Comparison of ENCODE assay signal across 8 cellular contexts in genomic region chr15:88624156-88624970, GRCh38.
DNase-seq lines count a peak whose midpoint lies in the region; ATAC-seq and TF ChIP-seq lines count a peak whose summit lies in the region.

No MANE protein-coding gene starts in this region.

- no peaks in the 10 kb centered on the region for H3K27me3 ChIP-seq in iPS-15b (ENCODE audit: control insufficient read depth, insufficient read depth, low read length)

- H3K4me3 Mint-ChIP-seq in activated naive CD8-positive, alpha-beta T cell treated with anti-CD3 and anti-CD28 coated beads, Interleukin-2, amount 50 U/mL, for 24 hours, result peak overlapping the region; percentile 98
- peak overlapping the region; percentile 91 to 96 for H3K4me3 Mint-ChIP-seq in stimulated activated naive B cell treated with anti-CD40 and anti-IgM and Interleukin-4, amounts not matched to agents 10 μg/mL and 1 μg/mL and 100 μg/mL, for 72 hours

- peaks cover 78% of the 10 kb centered on the region for H3K4me1 Mint-ChIP-seq in activated naive CD8-positive, alpha-beta T cell treated with anti-CD3 and anti-CD28 coated beads, Interleukin-2, amount 50 U/mL, for 24 hours
- H3K4me1 Mint-ChIP-seq in stimulated activated naive B cell treated with anti-CD40 and anti-IgM and Interleukin-4, amounts not matched to agents 10 μg/mL and 1 μg/mL and 100 μg/mL, for 72 hours, result peaks cover 38 to 63% of the 10 kb centered on the region in 2 donors

- peak overlapping the region; percentile 98 for H3K27ac Mint-ChIP-seq in activated naive CD8-positive, alpha-beta T cell treated with anti-CD3 and anti-CD28 coated beads, Interleukin-2, amount 50 U/mL, for 24 hours
- H3K27ac Mint-ChIP-seq in stimulated activated naive B cell treated with anti-CD40 and anti-IgM and Interleukin-4, amounts not matched to agents 10 μg/mL and 1 μg/mL and 100 μg/mL, for 72 hours, result peak overlapping the region; percentile 99

- ATAC-seq in GM19455 (IDR thresholded peaks at IDR 0.05; ENCODE audit: unreplicated experiment), result peak; percentile 39
- peak; percentile 16 for ATAC-seq in activated naive CD8-positive, alpha-beta T cell treated with anti-CD3 and anti-CD28 coated beads, Interleukin-2, amount 50 U/mL, for 24 hours
- peak; percentile 7 to 17 for ATAC-seq in stimulated activated naive B cell treated with anti-CD40 and anti-IgM and Interleukin-4, amounts not matched to agents 10 μg/mL and 1 μg/mL and 100 μg/mL, for 72 hours (replicated peaks)

- peak overlapping the region; percentile 98 for H3K9ac ChIP-seq in iPS-15b (ENCODE audit: low read depth, low read length)

- H3K36me3 ChIP-seq in KOPT-K1 (ENCODE audit: insufficient read depth, low read length), result peaks cover 34% of the 10 kb centered on the region
- peaks cover 55% of the 10 kb centered on the region for H3K36me3 ChIP-seq in iPS-15b (ENCODE audit: control insufficient read depth, insufficient read depth, low read length)

- TF ChIP-seq CTCF in C4-2B (conservative IDR thresholded peaks at IDR 0.05), result no peak

- H3K9me3 ChIP-seq in KOPT-K1 (ENCODE audit: insufficient read depth, low read length, poor library complexity, severe bottlenecking) (no peaks in the 10 kb centered on the region), iPS-15b (ENCODE audit: control insufficient read depth, insufficient read depth, low read length) (no peaks in the 10 kb centered on the region)

- DNase-seq in activated naive CD8-positive, alpha-beta T cell treated with anti-CD3 and anti-CD28 coated beads, Interleukin-2, amount 50 U/mL, for 24 hours, result no peak
- DNase-seq in stimulated activated naive B cell treated with anti-CD40 and anti-IgM and Interleukin-4, amounts not matched to agents 10 μg/mL and 1 μg/mL and 100 μg/mL, for 72 hours, result peak; percentile 24
- DNase-seq in kidney glomerular epithelial cell (lab: John Stamatoyannopoulos, UW), result no peak
- DNase-seq in HUDEP-2 (lab: John Stamatoyannopoulos, UW; ENCODE audit: unreplicated experiment in 76 of 76), result no peak

- H3K9me3 Mint-ChIP-seq in activated naive CD8-positive, alpha-beta T cell treated with anti-CD3 and anti-CD28 coated beads, Interleukin-2, amount 50 U/mL, for 24 hours, result no peaks in the 10 kb centered on the region
- no peaks in the 10 kb centered on the region for H3K9me3 Mint-ChIP-seq in stimulated activated naive B cell treated with anti-CD40 and anti-IgM and Interleukin-4, amounts not matched to agents 10 μg/mL and 1 μg/mL and 100 μg/mL, for 72 hours

- H3K27ac ChIP-seq in C4-2B (peak overlapping the region; percentile 95), KOPT-K1 (ENCODE audit: low read depth, low read length, poor library complexity, severe bottlenecking) (peak overlapping the region; percentile 40)

- peak overlapping the region; percentile 99 for H3K4me3 ChIP-seq in iPS-15b (ENCODE audit: low read depth, low read length)

- peaks cover 5% of the 10 kb centered on the region for H3K27me3 Mint-ChIP-seq in activated naive CD8-positive, alpha-beta T cell treated with anti-CD3 and anti-CD28 coated beads, Interleukin-2, amount 50 U/mL, for 24 hours
- H3K27me3 Mint-ChIP-seq in stimulated activated naive B cell treated with anti-CD40 and anti-IgM and Interleukin-4, amounts not matched to agents 10 μg/mL and 1 μg/mL and 100 μg/mL, for 72 hours, result peaks cover 5 to 7% of the 10 kb centered on the region in 2 donors

- peaks cover 39% of the 10 kb centered on the region for H3K4me1 ChIP-seq in iPS-15b (ENCODE audit: control insufficient read depth, insufficient read depth, low read length)

- peaks cover 66% of the 10 kb centered on the region for H3K36me3 Mint-ChIP-seq in activated naive CD8-positive, alpha-beta T cell treated with anti-CD3 and anti-CD28 coated beads, Interleukin-2, amount 50 U/mL, for 24 hours (ENCODE audit: low read depth)
- H3K36me3 Mint-ChIP-seq in stimulated activated naive B cell treated with anti-CD40 and anti-IgM and Interleukin-4, amounts not matched to agents 10 μg/mL and 1 μg/mL and 100 μg/mL, for 72 hours, result peaks cover 50 to 52% of the 10 kb centered on the region in 2 donors
